Comparison of ENCODE assay signal across 14 cellular contexts in genomic region chr19:35556846-35557538, GRCh38. TPM values are rescaled to one million over a fixed set of nuclear protein-coding genes. Genes with fewer than 3 reads are reported as not detected.
A peak's percentile ranks its signal among the peaks of the same experiment; 100 is the strongest.
DNase-seq lines count a peak whose midpoint lies in the region; ATAC-seq and TF ChIP-seq lines count a peak whose summit lies in the region.
"Had no signal": no experiment of that assay in that cellular context is flagged by ENCODE, and none has a peak within 500 bp of the region (broad histone marks: within the 10 kb centered on the region; RNA-seq: fewer than 3 reads in every experiment).

No MANE protein-coding gene starts in this region.

- no peaks in the 10 kb centered on the region for H3K9me3 Mint-ChIP-seq in activated CD8-positive, alpha-beta memory T cell treated with anti-CD3 and anti-CD28 coated beads, Interleukin-2, amount 10 ng/mL, durations not matched to agents 7 days and 5 days (ENCODE audit: low read depth)
- H3K9me3 Mint-ChIP-seq in osteocyte (ENCODE audit: unreplicated experiment) = no peaks in the 10 kb centered on the region

- ATAC-seq in activated CD8-positive, alpha-beta memory T cell treated with anti-CD3 and anti-CD28 coated beads, Interleukin-2, amount 10 ng/mL, durations not matched to agents 7 days and 5 days = no peak
- ATAC-seq in RWPE2 (ENCODE audit: low read depth) (no peak), HG03571 (IDR thresholded peaks at IDR 0.05; ENCODE audit: unreplicated experiment) (no peak)

- TF ChIP-seq CTCF in RWPE2 (IDR thresholded peaks at IDR 0.05; ENCODE audit: poor library complexity, severe bottlenecking) (no peak), hepatocyte (IDR thresholded peaks at IDR 0.05; ENCODE audit: poor library complexity) (no peak), osteocyte (IDR thresholded peaks at IDR 0.05) (no peak)

- peak; percentile 1 for DNase-seq in activated CD8-positive, alpha-beta memory T cell treated with anti-CD3 and anti-CD28 coated beads, Interleukin-2, amount 50 U/mL, for 4 hours
- no peak for DNase-seq in activated CD8-positive, alpha-beta memory T cell treated with anti-CD3 and anti-CD28 coated beads, Interleukin-2, amount 10 ng/mL, durations not matched to agents 7 days and 5 days
- DNase-seq in RWPE2 (ENCODE audit: low spot score) (peak; percentile 47), hepatocyte (ENCODE audit: low spot score) (no peak), osteocyte (ENCODE audit: extremely low spot score, unreplicated experiment) (no peak), activated gamma-delta T cell treated with Interleukin-2 at 50 U/mL for 16 hours (no peak), NCI-H146 (lab: John Stamatoyannopoulos, UW) (no peak)
- DNase-seq: DMS79 treated with DMSO at 0.1 percent for 48 hours, esophagus squamous epithelium, MG63 had no signal

- WGBS in hepatocyte (ENCODE audit: low lambda C conversion rate, missing lambda C conversion rate) = 88% methylated on average over 16 of the region's 16 CpGs

- H3K4me1 ChIP-seq in RWPE2 (ENCODE audit: insufficient read depth, poor library complexity, severe bottlenecking) (no peaks in the 10 kb centered on the region), hepatocyte (ENCODE audit: insufficient read depth) (peaks cover 3% of the 10 kb centered on the region)

- H3K4me3 ChIP-seq in RWPE2 (ENCODE audit: severe bottlenecking) (no peak overlapping the region), hepatocyte (no peak overlapping the region)
- H3K4me3 ChIP-seq: MG63 had no signal

- CTCF ChIA-PET in activated CD8-positive, alpha-beta memory T cell treated with anti-CD3 and anti-CD28 coated beads, Interleukin-2, amount 10 ng/mL, durations not matched to agents 7 days and 5 days (lab: Charles Lee) = interaction anchor here (0.7 to 2.4 kb wide), 3 partner anchors 8 to 263 kb away, joined by 3 to 9 read pairs (median 6); no protein-coding TSS in a partner anchor

- H3K27ac Mint-ChIP-seq in activated CD8-positive, alpha-beta memory T cell treated with anti-CD3 and anti-CD28 coated beads, Interleukin-2, amount 10 ng/mL, durations not matched to agents 7 days and 5 days = no peak overlapping the region
- no peak overlapping the region for H3K27ac Mint-ChIP-seq in osteocyte (ENCODE audit: unreplicated experiment)

- no peaks in the 10 kb centered on the region for H4K20me1 ChIP-seq in hepatocyte (ENCODE audit: insufficient read depth, poor library complexity, severe bottlenecking)

- no peaks in the 10 kb centered on the region for H3K36me3 Mint-ChIP-seq in activated CD8-positive, alpha-beta memory T cell treated with anti-CD3 and anti-CD28 coated beads, Interleukin-2, amount 10 ng/mL, durations not matched to agents 7 days and 5 days
- H3K36me3 Mint-ChIP-seq in osteocyte (ENCODE audit: unreplicated experiment) = no peaks in the 10 kb centered on the region

- no peak overlapping the region for H3K27ac ChIP-seq in RWPE2 (ENCODE audit: poor library complexity, severe bottlenecking)
- no peak overlapping the region for H3K27ac ChIP-seq in hepatocyte
- H3K27ac ChIP-seq: esophagus squamous epithelium had no signal

- H3K79me2 ChIP-seq in hepatocyte = no peaks in the 10 kb centered on the region

- H3K4me2 ChIP-seq in hepatocyte = peak overlapping the region; percentile 90

- H3K4me3 Mint-ChIP-seq in activated CD8-positive, alpha-beta memory T cell treated with anti-CD3 and anti-CD28 coated beads, Interleukin-2, amount 10 ng/mL, durations not matched to agents 7 days and 5 days = no peak overlapping the region
- peak overlapping the region; percentile 78 for H3K4me3 Mint-ChIP-seq in osteocyte (ENCODE audit: unreplicated experiment)

- H3K4me1 Mint-ChIP-seq in activated CD8-positive, alpha-beta memory T cell treated with anti-CD3 and anti-CD28 coated beads, Interleukin-2, amount 10 ng/mL, durations not matched to agents 7 days and 5 days = peaks cover 8% of the 10 kb centered on the region
- H3K4me1 Mint-ChIP-seq in osteocyte (ENCODE audit: unreplicated experiment) = peaks cover 3% of the 10 kb centered on the region

- no peaks in the 10 kb centered on the region for H3K9me2 ChIP-seq in hepatocyte (replicated peaks; ENCODE audit: insufficient read depth)

- H3K27me3 Mint-ChIP-seq in activated CD8-positive, alpha-beta memory T cell treated with anti-CD3 and anti-CD28 coated beads, Interleukin-2, amount 10 ng/mL, durations not matched to agents 7 days and 5 days = peaks cover 28% of the 10 kb centered on the region
- H3K27me3 Mint-ChIP-seq in osteocyte (ENCODE audit: unreplicated experiment) = peaks cover 29% of the 10 kb centered on the region

- peaks cover 8% of the 10 kb centered on the region for H3K27me3 ChIP-seq in RWPE2 (ENCODE audit: insufficient read depth, poor library complexity, severe bottlenecking)
- peaks cover 13% of the 10 kb centered on the region for H3K27me3 ChIP-seq in hepatocyte

- no peaks in the 10 kb centered on the region for H3K36me3 ChIP-seq in RWPE2 (ENCODE audit: low read depth)
- H3K36me3 ChIP-seq in hepatocyte (replicated peaks; ENCODE audit: insufficient read depth, low read depth) = no peaks in the 10 kb centered on the region
- H3K36me3 ChIP-seq: esophagus squamous epithelium, MG63 had no signal

- no peaks in the 10 kb centered on the region for H3K9me3 ChIP-seq in RWPE2 (ENCODE audit: severe bottlenecking)
- no peaks in the 10 kb centered on the region for H3K9me3 ChIP-seq in hepatocyte (ENCODE audit: low read depth)
- H3K9me3 ChIP-seq: esophagus squamous epithelium, MG63 had no signal

- H2AFZ ChIP-seq in hepatocyte = peak overlapping the region; percentile 63

RNA-seq across cellular contexts. Expression of gene ATP4A, which starts 6.5 kb away (rescaled TPM):
- total RNA-seq in activated CD8-positive, alpha-beta memory T cell treated with anti-CD3 and anti-CD28 coated beads, Interleukin-2, amount 10 ng/mL, durations not matched to agents 7 days and 5 days = not detected
- total RNA-seq in hepatocyte = 5.0 and 6.4 TPM in 2 replicates
- 3.5 and 5.1 TPM in 2 replicates for polyA plus RNA-seq in hepatocyte
- total RNA-seq in osteocyte = not detected in 2 replicates
- total RNA-seq: NCI-H460, ureter had no signal
- polyA plus RNA-seq: AG04450 had no signal

RNA-seq across cellular contexts. Expression of gene TMEM147, which starts 11.6 kb away (rescaled TPM):
- 10 to 100 TPM; 43.6 to 65.3 TPM for total RNA-seq in activated CD8-positive, alpha-beta memory T cell treated with anti-CD3 and anti-CD28 coated beads, Interleukin-2, amount 10 ng/mL, durations not matched to agents 7 days and 5 days
- total RNA-seq in hepatocyte (115 and 133 TPM in 2 replicates), osteocyte (110 and 111 TPM in 2 replicates)
- 287 and 288 TPM in 2 replicates for polyA plus RNA-seq in hepatocyte

RNA-seq across cellular contexts. Expression of gene GAPDHS, which starts 23.7 kb away (rescaled TPM):
- total RNA-seq in activated CD8-positive, alpha-beta memory T cell treated with anti-CD3 and anti-CD28 coated beads, Interleukin-2, amount 10 ng/mL, durations not matched to agents 7 days and 5 days = not detected
- total RNA-seq in hepatocyte = not detected in 2 replicates
- polyA plus RNA-seq in hepatocyte = not detected in 2 replicates
- total RNA-seq in osteocyte = not detected in 2 replicates
- total RNA-seq: esophagus squamous epithelium, NCI-H460, ureter had no signal
- polyA plus RNA-seq: AG04450 had no signal

RNA-seq across cellular contexts. Expression of gene SBSN, which starts 28.9 kb away (rescaled TPM):
- total RNA-seq in activated CD8-positive, alpha-beta memory T cell treated with anti-CD3 and anti-CD28 coated beads, Interleukin-2, amount 10 ng/mL, durations not matched to agents 7 days and 5 days = not detected
- total RNA-seq in hepatocyte = 0.40 TPM in 1 of 2 replicates, not detected in the other
- 0.19 and 0.66 TPM in 2 replicates for polyA plus RNA-seq in hepatocyte
- total RNA-seq in osteocyte = not detected in 2 replicates
- total RNA-seq: NCI-H460, ureter had no signal

RNA-seq across cellular contexts. Expression of gene PMIS2, which starts 29.0 kb away (rescaled TPM):
- not detected for total RNA-seq in activated CD8-positive, alpha-beta memory T cell treated with anti-CD3 and anti-CD28 coated beads, Interleukin-2, amount 10 ng/mL, durations not matched to agents 7 days and 5 days
- total RNA-seq in hepatocyte (not detected in 2 replicates), osteocyte (not detected in 2 replicates)
- polyA plus RNA-seq in hepatocyte = not detected in 2 replicates
- total RNA-seq: esophagus squamous epithelium, NCI-H460, ureter had no signal
- polyA plus RNA-seq: AG04450 had no signal

Comparison
In these comparisons a context has a peak if more than half of its experiments do, and no peak if none do; other contexts are left out.
1. DNase-seq: peak in activated CD8-positive, alpha-beta memory T cell treated with anti-CD3 and anti-CD28 coated beads, Interleukin-2, amount 50 U/mL, for 4 hours (single experiment) and RWPE2 (single experiment); none in activated CD8-positive, alpha-beta memory T cell treated with anti-CD3 and anti-CD28 coated beads, Interleukin-2, amount 10 ng/mL, durations not matched to agents 7 days and 5 days (single experiment), hepatocyte (single experiment), osteocyte (single experiment), activated gamma-delta T cell treated with Interleukin-2 at 50 U/mL for 16 hours (single experiment) and NCI-H146 (single experiment).